13 cellular contexts compared by ENCODE assay signal in genomic region chr7:102527182-102527581, GRCh38. TPM values are rescaled to one million over a fixed set of nuclear protein-coding genes. Genes with fewer than 3 reads are reported as not detected.
DNase-seq lines count a peak whose midpoint lies in the region; ATAC-seq and TF ChIP-seq lines count a peak whose summit lies in the region.
"Not testable (repeated sequence)": the region's sequence is repeated elsewhere in the genome, so short reads cannot be mapped to it uniquely, and the experiment has no call there.
"Had no signal": no experiment of that assay in that cellular context is flagged by ENCODE, and none has a peak within 500 bp of the region (broad histone marks: within the 10 kb centered on the region; RNA-seq: fewer than 3 reads in every experiment).

No MANE protein-coding gene starts in this region.

- H3K9me3 ChIP-seq in right cardiac atrium (ENCODE audit: control insufficient read depth, low read length); psoas muscle: not testable (repeated sequence)

- H3K4me1 ChIP-seq in right cardiac atrium (ENCODE audit: control insufficient read depth, insufficient read depth, low read length); psoas muscle: not testable (repeated sequence)

- not testable (repeated sequence) for H3K27ac ChIP-seq in right cardiac atrium (ENCODE audit: low read length); psoas muscle

- TF ChIP-seq CTCF in WTC11 (IDR thresholded peaks at IDR 0.05); psoas muscle (IDR thresholded peaks at IDR 0.05): not testable (repeated sequence)

- H3K27me3 ChIP-seq in right cardiac atrium (ENCODE audit: control insufficient read depth, insufficient read depth); psoas muscle (ENCODE audit: insufficient read depth in 3 of 3, low read length in 2 of 3): not testable (repeated sequence)

- intact Hi-C loops in cardiac septum (cut with DNase I); left cardiac atrium (cut with DNase I); right cardiac atrium (cut with DNase I); psoas muscle (cut with DNase I): not testable (repeated sequence)

- CTCF ChIA-PET in WTC11 (lab: Charles Lee): not testable (repeated sequence)

- not testable (repeated sequence) for H3K36me3 ChIP-seq in psoas muscle (ENCODE audit: insufficient read depth in 1 of 2, low read depth in 1 of 2)

- 0 out of 2 replicates have a peak, but pooled peaks have one; percentile 7 for ATAC-seq in WTC11
- peak; percentile 9 to 58 for ATAC-seq in left cardiac atrium
- ATAC-seq in right cardiac atrium: peak; percentile 7 to 19
- peak in 3 of 4 donors; percentile 22 to 27 (median 22) for ATAC-seq in psoas muscle

- not testable (repeated sequence) for H3K4me3 ChIP-seq in right cardiac atrium (ENCODE audit: low read length); psoas muscle

- POLR2A ChIA-PET in WTC11 (lab: Charles Lee): not testable (repeated sequence)

- H3K4me1 Mint-ChIP-seq in WTC11: not testable (repeated sequence)

- not testable (repeated sequence) for H3K27ac Mint-ChIP-seq in WTC11

- not testable (repeated sequence) for DNase-seq in WTC11 (ENCODE audit: low spot score); left cardiac atrium; psoas muscle
- peak; percentile 19 for DNase-seq in activated effector memory CD4-positive, alpha-beta T cell treated with anti-CD3 and anti-CD28 coated beads, Interleukin-2, amount 50 U/mL, for 16 hours
- DNase-seq in cardiac septum (ENCODE audit: low spot score) (peak; percentile 55), right cardiac atrium (peak in 2 of 3 donors; percentile 16)

- 80% methylated on average over 1 of the region's 8 CpGs for WGBS in right cardiac atrium
- WGBS in psoas muscle, 3 donors: 70 to 78% (median 75%) methylated on average over 1 of the region's 8 CpGs

- H3K9me3 Mint-ChIP-seq in WTC11: not testable (repeated sequence)

- H3K36me3 Mint-ChIP-seq in WTC11: not testable (repeated sequence)

- not testable (repeated sequence) for H3K4me3 Mint-ChIP-seq in WTC11

- not testable (repeated sequence) for H3K27me3 Mint-ChIP-seq in WTC11 (ENCODE audit: low read depth)

RNA-seq across cellular contexts. Expression of gene RASA4B, which starts 9.6 kb away (rescaled TPM):
- 3.6 to 6.2 TPM (median 3.9 TPM) in 3 replicates for total RNA-seq in WTC11 (2021)
- total RNA-seq in cardiac septum: 6.3 TPM
- 10 to 100 TPM in 1 of 2 donors, 1 to 10 TPM in 1; 3.2 to 14.3 TPM for total RNA-seq in left cardiac atrium
- total RNA-seq in right cardiac atrium: 10 to 100 TPM in 2 of 4 donors, 1 to 10 TPM in 2; 3.8 to 12.8 (median 9.4) TPM
- polyA plus RNA-seq in right cardiac atrium: 5.8 TPM
- 100 to 1,000 TPM in 1 of 4 donors, 10 to 100 TPM in 3; 85.1 to 139 (median 88.8) TPM for total RNA-seq in psoas muscle
- polyA plus RNA-seq in psoas muscle: 100 to 1,000 TPM in 1 of 3 donors, 10 to 100 TPM in 2; 29.5 to 116 (median 49.0) TPM

RNA-seq across cellular contexts. Expression of gene UPK3BL2, which starts 16.3 kb away (rescaled TPM):
- total RNA-seq in WTC11 (2021) (9.0 to 11.2 TPM (median 10.5 TPM) in 3 replicates), cardiac septum (7.7 TPM), left cardiac atrium (1 to 10 TPM; 2.9 to 3.1 TPM), right cardiac atrium (1 to 10 TPM; 3.4 to 8.3 (median 7.2) TPM), psoas muscle (10 to 100 TPM in 1 of 4 donors, 1 to 10 TPM in 3; 1.7 to 11.1 (median 4.3) TPM)
- polyA plus RNA-seq in right cardiac atrium (2.7 TPM), psoas muscle (1 to 10 TPM in 2 of 3 donors, under 1 TPM in 1; 0.88 to 6.2 (median 2.4) TPM)

RNA-seq across cellular contexts. Expression of gene SPDYE2, which starts 23.8 kb away (rescaled TPM):
- 0.15 to 0.23 TPM in 2 of 3 replicates, not detected in the other for total RNA-seq in WTC11 (2021)
- not detected for total RNA-seq in cardiac septum
- total RNA-seq in left cardiac atrium: not detected
- not detected for total RNA-seq in right cardiac atrium
- 0.09 TPM for polyA plus RNA-seq in right cardiac atrium
- total RNA-seq in psoas muscle: not detected
- under 1 TPM; 0.05 to 0.13 (median 0.10) TPM for polyA plus RNA-seq in psoas muscle
- total RNA-seq: CD8-positive, alpha-beta memory T cell; GM12878; GM23248; H1; H7 had no signal
- polyA plus RNA-seq: A549, CD14-positive monocyte, H1 had no signal

RNA-seq across cellular contexts. Expression of gene POLR2J3, which starts 45.2 kb away (rescaled TPM):
- 21.2 to 26.5 TPM (median 24.7 TPM) in 3 replicates for total RNA-seq in WTC11 (2021)
- total RNA-seq in cardiac septum: 18.9 TPM
- total RNA-seq in left cardiac atrium: 10 to 100 TPM in 1 of 2 donors, 1 to 10 TPM in 1; 9.2 to 14.6 TPM
- 10 to 100 TPM; 10.2 to 17.3 (median 12.3) TPM for total RNA-seq in right cardiac atrium
- polyA plus RNA-seq in right cardiac atrium: 54.8 TPM
- total RNA-seq in psoas muscle: 10 to 100 TPM in 2 of 4 donors, 1 to 10 TPM in 2; 9.3 to 14.6 (median 11.1) TPM
- 10 to 100 TPM; 35.4 to 85.3 (median 46.0) TPM for polyA plus RNA-seq in psoas muscle

RNA-seq across cellular contexts. Expression of gene POLR2J, which starts 48.5 kb away (rescaled TPM):
- 45.9 to 51.7 TPM (median 50.5 TPM) in 3 replicates for total RNA-seq in WTC11 (2021)
- 58.7 TPM for total RNA-seq in cardiac septum
- 10 to 100 TPM; 42.9 to 52.7 TPM for total RNA-seq in left cardiac atrium
- 10 to 100 TPM; 51.0 to 63.0 (median 58.8) TPM for total RNA-seq in right cardiac atrium
- 176 TPM for polyA plus RNA-seq in right cardiac atrium
- total RNA-seq in psoas muscle: 100 to 1,000 TPM in 1 of 4 donors, 10 to 100 TPM in 3; 55.9 to 101 (median 68.2) TPM
- 100 to 1,000 TPM; 115 to 229 (median 166) TPM for polyA plus RNA-seq in psoas muscle

Comparison
In these comparisons a context has a peak if more than half of its experiments do, and no peak if none do; other contexts are left out.
1. RNA of gene RASA4B, which starts 9.6 kb away (total RNA-seq): 85.1 to 139 TPM in psoas muscle; 3.2 to 14.3 TPM in left cardiac atrium, 3.8 to 12.8 TPM in right cardiac atrium, 6.3 TPM in cardiac septum (single experiment) and 3.6 to 6.2 TPM in WTC11; every median in the first group is over 4 times any median in the second.
2. Peak in every context shown above with its lines, with median percentiles within 50 percentile points of each other: ATAC-seq.